ENCODE assay signal across 26 cellular contexts in the genomic region with DNA sequence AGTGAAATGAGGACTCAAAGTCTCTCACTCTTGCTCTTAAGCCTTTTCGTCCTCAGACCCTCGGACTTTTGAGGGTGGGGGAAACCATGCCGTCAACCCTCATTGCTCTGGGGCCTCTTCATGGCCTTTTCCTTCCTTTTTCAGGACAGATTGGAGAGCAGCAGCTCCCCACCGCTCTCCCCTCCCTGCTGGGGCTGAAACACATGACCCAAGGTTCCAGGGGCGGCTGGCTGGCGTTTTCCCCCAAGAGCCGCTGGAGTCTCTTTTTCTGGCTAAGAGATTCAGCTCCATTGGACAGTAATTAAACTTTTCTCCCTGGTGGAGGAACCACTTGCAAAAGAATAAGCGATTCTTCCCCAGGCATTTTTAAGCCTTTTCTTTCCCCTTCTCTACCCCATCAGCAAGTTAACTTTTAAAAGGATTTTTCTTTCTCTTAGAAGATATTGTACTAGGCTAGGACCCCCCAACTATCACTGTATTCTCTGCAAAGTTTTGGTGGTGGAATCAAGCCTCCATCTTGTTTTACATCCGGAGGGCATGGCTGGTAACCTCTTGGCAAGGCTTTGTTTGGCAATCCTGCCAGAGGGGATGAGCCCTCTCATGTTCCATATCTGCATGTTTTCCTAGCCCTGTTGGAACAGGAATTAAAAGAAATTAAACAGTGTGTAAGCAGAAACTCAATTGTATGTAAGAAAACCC.
A peak's percentile ranks its signal among the peaks of the same experiment; 100 is the strongest.
DNase-seq lines count a peak whose midpoint lies in the region; FAIRE-seq and TF ChIP-seq lines count a peak whose summit lies in the region.
"Had no signal": no experiment of that assay in that cellular context is flagged by ENCODE, and none has a peak within 500 bp of the region (broad histone marks: within the 10 kb centered on the region; RNA-seq: fewer than 3 reads in every experiment).

No MANE protein-coding gene starts in this region.

- POLR2A ChIA-PET in H1 (lab: Charles Lee; ENCODE audit: partially characterized antibody): no interaction called here

- H3K27ac ChIP-seq in H1 (ENCODE audit: low read depth, low read length) (no peak overlapping the region), osteoblast (ENCODE audit: low read depth, low read length) (no peak overlapping the region), prostate gland (no peak overlapping the region)
- H3K27ac ChIP-seq: dorsolateral prefrontal cortex, foreskin keratinocyte, SJSA1, tibial artery had no signal

- no peaks in the 10 kb centered on the region for H3K23me2 ChIP-seq in H1 (ENCODE audit: low read depth, low read length)

- H2AFZ ChIP-seq in H1 (ENCODE audit: low read length) (no peak overlapping the region), osteoblast (ENCODE audit: low read length) (no peak overlapping the region)

- CTCF ChIA-PET in H1 (lab: Charles Lee; ENCODE audit: partially characterized antibody): interaction anchor here (2.2 kb wide), 1 partner anchor 13 kb away, joined by 5 read pairs; no protein-coding TSS in a partner anchor

- H3K79me2 ChIP-seq in H1 (ENCODE audit: control insufficient read depth in 1 of 2, insufficient read depth in 2 of 2, low read length in 2 of 2) (no peaks in the 10 kb centered on the region), osteoblast (ENCODE audit: insufficient read depth, low read length) (no peaks in the 10 kb centered on the region)

- intact Hi-C loops in prostate gland (cut with DNase I): no loop called here

- no peak overlapping the region for H3K18ac ChIP-seq in H1 (ENCODE audit: extremely low read depth, low read length)

- peak overlapping the region; percentile 61; the same call in 1 of the 2 replicates for H2BK15ac ChIP-seq in H1 (ENCODE audit: low read length)

- H3K4me2 ChIP-seq in H1 (ENCODE audit: insufficient read depth in 1 of 2, low read depth in 2 of 2, low read length in 2 of 2) (no peak overlapping the region), osteoblast (ENCODE audit: insufficient read depth, low read length) (no peak overlapping the region)

- H3K9me3 ChIP-seq in H1 (ENCODE audit: insufficient read depth in 2 of 2, low read depth in 1 of 2, low read length in 1 of 2) (peaks cover 6 to 9% of the 10 kb centered on the region in 2 experiments; a peak in 3 of 4 replicates), osteoblast (ENCODE audit: low read depth, low read length) (no peaks in the 10 kb centered on the region), prostate gland (no peaks in the 10 kb centered on the region)
- H3K9me3 ChIP-seq: tibial artery had no signal

- 92% methylated on average over 9 of the region's 9 CpGs; no CpG with 5 or more reads in 1 of the 2 experiments for WGBS in H1 (ENCODE audit: extremely low coverage in 1 of 2, insufficient coverage in 1 of 2, insufficient read length in 1 of 2, insufficient replicate concordance in 2 of 2, low coverage in 1 of 2, low lambda C conversion rate in 2 of 2, missing lambda C conversion rate in 1 of 2), 2 experiments
- 74% methylated on average over 9 of the region's 9 CpGs for WGBS in prostate gland

- H3K27me3 ChIP-seq in H1 (replicated peaks in 1 of 4; ENCODE audit: control insufficient read depth in 3 of 4, extremely low read depth in 1 of 4, insufficient read depth in 3 of 4, low read length in 3 of 4) (no peaks in the 10 kb centered on the region), osteoblast (ENCODE audit: insufficient read depth, low read length) (no peaks in the 10 kb centered on the region), prostate gland (replicated peaks; ENCODE audit: insufficient read depth) (no peaks in the 10 kb centered on the region)
- H3K27me3 ChIP-seq: dorsolateral prefrontal cortex, foreskin keratinocyte, SJSA1, tibial artery had no signal

- H3K4ac ChIP-seq in H1 (replicated peaks; ENCODE audit: insufficient read length, low read depth, low read length): no peak overlapping the region

- TF ChIP-seq EP300 in H1 (IDR thresholded peaks at IDR 0.05; ENCODE audit: borderline replicate concordance in 1 of 2, low read depth in 2 of 2, low read length in 2 of 2): no peak

- H3K23ac ChIP-seq in H1 (ENCODE audit: insufficient read length): no peak overlapping the region

- no peak for TF ChIP-seq RAD21 in H1 (IDR thresholded peaks at IDR 0.05 in 1 of 2, conservative IDR thresholded peaks at IDR 0.05 in 1 of 2; ENCODE audit: low read depth in 2 of 2, low read length in 2 of 2)

- H2BK12ac ChIP-seq in H1 (ENCODE audit: low read depth, low read length): no peak overlapping the region

- H3K4me1 ChIP-seq in H1 (replicated peaks in 1 of 4; ENCODE audit: control insufficient read depth in 3 of 4, insufficient read depth in 4 of 4, low read length in 3 of 4) (no peaks in the 10 kb centered on the region), osteoblast (ENCODE audit: insufficient read depth, low read length) (no peaks in the 10 kb centered on the region), prostate gland (replicated peaks) (no peaks in the 10 kb centered on the region)
- H3K4me1 ChIP-seq: SJSA1, tibial artery had no signal

- TF ChIP-seq POLR2A in H1 (IDR thresholded peaks at IDR 0.05; ENCODE audit: control extremely low read depth in 1 of 2, low read depth in 2 of 2, low read length in 2 of 2): no peak
- TF ChIP-seq POLR2A in GM12891 (IDR thresholded peaks at IDR 0.05; ENCODE audit: low read depth, low read length): no peak
- no peak for TF ChIP-seq POLR2A in prostate gland (IDR thresholded peaks at IDR 0.05)

- TF ChIP-seq CTCF in H1 (IDR thresholded peaks at IDR 0.05; ENCODE audit: control extremely low read depth in 1 of 3, insufficient read depth in 1 of 3, low read depth in 1 of 3, low read length in 3 of 3): no peak
- no peak for TF ChIP-seq CTCF in osteoblast (IDR thresholded peaks at IDR 0.05; ENCODE audit: extremely low read depth, low read depth, low read length)
- TF ChIP-seq CTCF in prostate gland (IDR thresholded peaks at IDR 0.05): no peak

- no peaks in the 10 kb centered on the region for H3K79me1 ChIP-seq in H1 (ENCODE audit: low read depth, low read length)

- no peak overlapping the region for H4K5ac ChIP-seq in H1 (ENCODE audit: insufficient read length, low read depth, low read length)

- DNase-seq in NCI-H748 (lab: John Stamatoyannopoulos, UW; ENCODE audit: unreplicated experiment) (peak; percentile 90), NCI-H748 treated with DMSO at 0.1 percent for 48 hours (lab: John Stamatoyannopoulos, UW) (no peak), H1 (ENCODE audit: low read depth in 1 of 2, low spot score in 2 of 2) (no peak), osteoblast (ENCODE audit: insufficient read length, low spot score, missing footprints) (peak; percentile 21), NCI-H1694 treated with DMSO at 0.1 percent for 48 hours (lab: John Stamatoyannopoulos, UW) (no peak), SKM-1 treated with dmso at 0.1 percent for 144 hours (lab: John Stamatoyannopoulos, UW; ENCODE audit: unreplicated experiment) (no peak), GM12891 (ENCODE audit: insufficient read length, low spot score) (no peak), prostate gland (ENCODE audit: low spot score) (no peak)
- DNase-seq: activated CD4-positive, alpha-beta T cell treated with anti-CD3 and anti-CD28 coated beads for 48 hours; activated CD8-positive, alpha-beta memory T cell treated with anti-CD3 and anti-CD28 coated beads, Interleukin-2, amount 10 ng/mL, durations not matched to agents 7 days and 5 days; aorta; C1 segment of cervical spinal cord; caudate nucleus; dorsolateral prefrontal cortex; foreskin keratinocyte; NCI-H1436 treated with DMSO at 0.1 percent for 48 hours; NCI-H446; NK-92 treated with Interleukin-12 subunit alpha and Interleukin-12 subunit beta, amount 100 ng/mL, for 24 hours; stimulated activated CD4-positive, alpha-beta T cell treated with anti-CD3 and anti-CD28 coated beads, Interleukin-4, amount 100 ng/mL, for 24 hours; stimulated activated naive CD4-positive, alpha-beta T cell treated with Interleukin-2 at 50 U/mL for 16 hours; tibial artery had no signal

- no peak overlapping the region for H3K9ac ChIP-seq in H1 (replicated peaks in 1 of 4; ENCODE audit: extremely low read depth in 1 of 4, low read depth in 3 of 4, low read length in 3 of 4)

- no peak overlapping the region for H2BK120ac ChIP-seq in H1 (replicated peaks; ENCODE audit: low read depth, low read length)

- FAIRE-seq in H1 (lab: Jason Lieb, UNC): no peak
- FAIRE-seq in GM12891 (lab: Jason Lieb, UNC): no peak
- FAIRE-seq: D721Med, GM18507, H54, RCC 7860 had no signal

- H3K56ac ChIP-seq in H1 (replicated peaks; ENCODE audit: insufficient read length, low read depth, low read length): no peak overlapping the region

- H4K91ac ChIP-seq in H1 (replicated peaks; ENCODE audit: insufficient read length, low read length): no peak overlapping the region

- no peak overlapping the region for H2BK20ac ChIP-seq in H1 (ENCODE audit: low read length)

- no peak overlapping the region for H3K14ac ChIP-seq in H1 (ENCODE audit: insufficient read length)

- H3K36me3 ChIP-seq in H1 (ENCODE audit: control insufficient read depth in 2 of 4, insufficient read depth in 4 of 4, low read length in 3 of 4) (no peaks in the 10 kb centered on the region), osteoblast (ENCODE audit: insufficient read depth, low read length) (no peaks in the 10 kb centered on the region), prostate gland (no peaks in the 10 kb centered on the region)
- H3K36me3 ChIP-seq: SJSA1, tibial artery had no signal

- no peak overlapping the region for H4K8ac ChIP-seq in H1 (ENCODE audit: extremely low read depth, insufficient read depth, low read length)

- H4K20me1 ChIP-seq in H1 (replicated peaks in 1 of 2; ENCODE audit: control insufficient read depth in 1 of 2, insufficient read depth in 2 of 2, low read length in 2 of 2): no peaks in the 10 kb centered on the region
- H4K20me1 ChIP-seq in osteoblast (ENCODE audit: insufficient read depth, low read length): no peaks in the 10 kb centered on the region

- H3K4me3 ChIP-seq in H1 (ENCODE audit: extremely low read depth in 1 of 4, insufficient read depth in 2 of 4, low read depth in 3 of 4, low read length in 4 of 4) (no peak overlapping the region), osteoblast (ENCODE audit: insufficient read depth, low read length) (no peak overlapping the region), prostate gland (no peak overlapping the region)
- H3K4me3 ChIP-seq: dorsolateral prefrontal cortex, SJSA1, tibial artery had no signal

- no peak overlapping the region for H2AK5ac ChIP-seq in H1 (ENCODE audit: low read depth, low read length)

- no peak overlapping the region for H2BK5ac ChIP-seq in H1 (ENCODE audit: low read depth, low read length)

TF ChIP-seq in H1, 55 proteins besides CTCF, POLR2A, EP300 and RAD21 (continues in another document):
- TF ChIP-seq SUZ12 (IDR thresholded peaks at IDR 0.05; ENCODE audit: low read length) (no peak), TCF12 (IDR thresholded peaks at IDR 0.05; ENCODE audit: low read depth, low read length) (no peak), KDM5A (IDR thresholded peaks at IDR 0.05; ENCODE audit: low read length) (no peak)

TF ChIP-seq in GM12891, 5 proteins besides CTCF, POLR2A, EP300 and RAD21:
- TF ChIP-seq PAX5 (IDR thresholded peaks at IDR 0.05; ENCODE audit: insufficient read depth, low read length, severe bottlenecking): no peak
- no peak for TF ChIP-seq POLR2AphosphoS5 (IDR thresholded peaks at IDR 0.05; ENCODE audit: low read depth, low read length)
- TF ChIP-seq POU2F2 (IDR thresholded peaks at IDR 0.05; ENCODE audit: low read depth, low read length): no peak
- TF ChIP-seq SPI1 (IDR thresholded peaks at IDR 0.05; ENCODE audit: low read depth, low read length): no peak
- no peak for TF ChIP-seq TAF1 (IDR thresholded peaks at IDR 0.05; ENCODE audit: low read depth, low read length)

Comparison
In these comparisons a context has a peak if more than half of its experiments do, and no peak if none do; other contexts are left out.
1. DNase-seq: peak in NCI-H748 (single experiment) and osteoblast (single experiment); none in NCI-H748 treated with DMSO at 0.1 percent for 48 hours (single experiment), H1 (0 of 2), NCI-H1694 treated with DMSO at 0.1 percent for 48 hours (single experiment), SKM-1 treated with dmso at 0.1 percent for 144 hours (single experiment), GM12891 (single experiment) and prostate gland (single experiment).